Comparison of ENCODE assay signal across 9 cellular contexts in genomic region chr17:62705116-62705515, GRCh38.
DNase-seq lines count a peak whose midpoint lies in the region; ATAC-seq and TF ChIP-seq lines count a peak whose summit lies in the region.
"Had no signal": no experiment of that assay in that cellular context is flagged by ENCODE, and none has a peak within 500 bp of the region (broad histone marks: within the 10 kb centered on the region; RNA-seq: fewer than 3 reads in every experiment).

No MANE protein-coding gene starts in this region.

- intact Hi-C loops in activated CD8-positive, alpha-beta T cell treated with anti-CD3 and anti-CD28 coated beads for 36 hours (cut with micrococcal nuclease), result no loop called here
- intact Hi-C loops in prostate gland (cut with DNase I), result loop anchor here (10.0 kb wide), 1 partner anchor 110 kb away; no protein-coding TSS in a partner anchor

- peaks cover 4% of the 10 kb centered on the region for H3K9me3 Mint-ChIP-seq in activated CD8-positive, alpha-beta T cell treated with anti-CD3 and anti-CD28 coated beads for 36 hours
- no peaks in the 10 kb centered on the region for H3K9me3 Mint-ChIP-seq in activated CD8-positive, alpha-beta T cell treated with anti-CD3 and anti-CD28 coated beads, Interleukin-2, amount 10 ng/mL, durations not matched to agents 7 days and 5 days (ENCODE audit: insufficient read depth)
- H3K9me3 Mint-ChIP-seq in chondrocyte (ENCODE audit: low read depth), result peaks cover 12% of the 10 kb centered on the region

- no peak overlapping the region for H3K4me3 ChIP-seq in liver (ENCODE audit: low read depth in 1 of 3, low read length in 3 of 3)
- no peak overlapping the region for H3K4me3 ChIP-seq in prostate gland

- no peaks in the 10 kb centered on the region for H3K36me3 Mint-ChIP-seq in activated CD8-positive, alpha-beta T cell treated with anti-CD3 and anti-CD28 coated beads for 36 hours (ENCODE audit: low read depth)
- no peaks in the 10 kb centered on the region for H3K36me3 Mint-ChIP-seq in activated CD8-positive, alpha-beta T cell treated with anti-CD3 and anti-CD28 coated beads, Interleukin-2, amount 10 ng/mL, durations not matched to agents 7 days and 5 days (ENCODE audit: low read depth)
- peaks cover 2% of the 10 kb centered on the region for H3K36me3 Mint-ChIP-seq in chondrocyte (ENCODE audit: low read depth)

- POLR2A ChIA-PET in activated CD8-positive, alpha-beta T cell treated with anti-CD3 and anti-CD28 coated beads for 36 hours (lab: Charles Lee), result interaction anchor here (1.7 kb wide), 1 partner anchor 16 kb away, joined by 4 read pairs; no protein-coding TSS in a partner anchor
- POLR2A ChIA-PET in activated CD8-positive, alpha-beta T cell treated with anti-CD3 and anti-CD28 coated beads, Interleukin-2, amount 10 ng/mL, durations not matched to agents 7 days and 5 days (lab: Charles Lee), result no interaction called here

- WGBS in liver, result 26% methylated on average over 7 of the region's 7 CpGs
- 47% methylated on average over 7 of the region's 7 CpGs for WGBS in prostate gland

- TF ChIP-seq POLR2A in prostate gland (IDR thresholded peaks at IDR 0.05), result no peak

- peaks cover 20% of the 10 kb centered on the region for H3K27me3 Mint-ChIP-seq in activated CD8-positive, alpha-beta T cell treated with anti-CD3 and anti-CD28 coated beads for 36 hours
- peaks cover 31% of the 10 kb centered on the region for H3K27me3 Mint-ChIP-seq in activated CD8-positive, alpha-beta T cell treated with anti-CD3 and anti-CD28 coated beads, Interleukin-2, amount 10 ng/mL, durations not matched to agents 7 days and 5 days (ENCODE audit: low read depth)
- no peaks in the 10 kb centered on the region for H3K27me3 Mint-ChIP-seq in chondrocyte (ENCODE audit: low read depth)

- H3K36me3 ChIP-seq in liver (ENCODE audit: control insufficient read depth in 4 of 4, insufficient read depth in 3 of 4, low read depth in 1 of 4, low read length in 3 of 4) (no peaks in the 10 kb centered on the region), prostate gland (no peaks in the 10 kb centered on the region)

- peaks cover 17% of the 10 kb centered on the region for H3K4me1 Mint-ChIP-seq in activated CD8-positive, alpha-beta T cell treated with anti-CD3 and anti-CD28 coated beads for 36 hours (ENCODE audit: low read depth)
- peaks cover 11% of the 10 kb centered on the region for H3K4me1 Mint-ChIP-seq in activated CD8-positive, alpha-beta T cell treated with anti-CD3 and anti-CD28 coated beads, Interleukin-2, amount 10 ng/mL, durations not matched to agents 7 days and 5 days (ENCODE audit: low read depth)
- H3K4me1 Mint-ChIP-seq in chondrocyte (ENCODE audit: low read depth), result peaks cover 28% of the 10 kb centered on the region

- no peak overlapping the region for H3K27ac Mint-ChIP-seq in activated CD8-positive, alpha-beta T cell treated with anti-CD3 and anti-CD28 coated beads for 36 hours
- no peak overlapping the region for H3K27ac Mint-ChIP-seq in activated CD8-positive, alpha-beta T cell treated with anti-CD3 and anti-CD28 coated beads, Interleukin-2, amount 10 ng/mL, durations not matched to agents 7 days and 5 days
- peak overlapping the region; percentile 50 for H3K27ac Mint-ChIP-seq in chondrocyte (ENCODE audit: unreplicated experiment)

- DNase-seq in activated CD8-positive, alpha-beta T cell treated with anti-CD3 and anti-CD28 coated beads for 36 hours, result no peak
- DNase-seq in activated CD8-positive, alpha-beta T cell treated with anti-CD3 and anti-CD28 coated beads, Interleukin-2, amount 10 ng/mL, durations not matched to agents 7 days and 5 days, result no peak
- DNase-seq in chondrocyte (ENCODE audit: low spot score) (no peak), substantia nigra (lab: John Stamatoyannopoulos, UW) (peak in 5 of 49 donors; percentile 23 to 55 (median 42)), prostate gland (ENCODE audit: low spot score) (no peak), NOMO-1 (lab: John Stamatoyannopoulos, UW; ENCODE audit: unreplicated experiment in 2 of 2) (no peak)
- DNase-seq: OCI-M1 had no signal

- H3K9me3 ChIP-seq in liver (ENCODE audit: control insufficient read depth in 4 of 4, low read length in 3 of 4) (peaks cover 0 to 7% (median 3%) of the 10 kb centered on the region in 4 donors), prostate gland (no peaks in the 10 kb centered on the region)

- TF ChIP-seq RAD21 in liver (IDR thresholded peaks at IDR 0.05), result peak in 1 of 2 donors; percentile 9

- H3K27me3 ChIP-seq in liver (ENCODE audit: control insufficient read depth in 4 of 4, insufficient read depth in 4 of 4, low read length in 3 of 4) (peaks cover 0 to 11% (median under 1%) of the 10 kb centered on the region in 4 donors), prostate gland (replicated peaks; ENCODE audit: insufficient read depth) (no peaks in the 10 kb centered on the region)

- no peak overlapping the region for H3K9ac ChIP-seq in liver (ENCODE audit: low read depth in 1 of 2, low read length in 2 of 2)

- H3K4me3 Mint-ChIP-seq in activated CD8-positive, alpha-beta T cell treated with anti-CD3 and anti-CD28 coated beads for 36 hours, result peak overlapping the region; percentile 53
- no peak overlapping the region for H3K4me3 Mint-ChIP-seq in activated CD8-positive, alpha-beta T cell treated with anti-CD3 and anti-CD28 coated beads, Interleukin-2, amount 10 ng/mL, durations not matched to agents 7 days and 5 days
- H3K4me3 Mint-ChIP-seq in chondrocyte (ENCODE audit: unreplicated experiment), result peak overlapping the region; percentile 78

- H3K4me1 ChIP-seq in liver (ENCODE audit: control insufficient read depth in 4 of 4, insufficient read depth in 4 of 4, low read length in 3 of 4) (peaks cover 0 to 12% (median 8%) of the 10 kb centered on the region in 4 donors), prostate gland (replicated peaks) (peaks cover 5% of the 10 kb centered on the region)

- TF ChIP-seq CTCF in activated CD8-positive, alpha-beta T cell treated with anti-CD3 and anti-CD28 coated beads for 36 hours (IDR thresholded peaks at IDR 0.05), result no peak
- no peak for TF ChIP-seq CTCF in chondrocyte (IDR thresholded peaks at IDR 0.05)
- no peak for TF ChIP-seq CTCF in liver (IDR thresholded peaks at IDR 0.05; ENCODE audit: low read depth, low read length, missing input control)
- no peak for TF ChIP-seq CTCF in prostate gland (IDR thresholded peaks at IDR 0.05)

- CTCF ChIA-PET in activated CD8-positive, alpha-beta T cell treated with anti-CD3 and anti-CD28 coated beads for 36 hours (lab: Charles Lee), result interaction anchor here (1.4 kb wide), 1 partner anchor 264 kb away, joined by 4 read pairs; no protein-coding TSS in a partner anchor
- CTCF ChIA-PET in activated CD8-positive, alpha-beta T cell treated with anti-CD3 and anti-CD28 coated beads, Interleukin-2, amount 10 ng/mL, durations not matched to agents 7 days and 5 days (lab: Charles Lee), result interaction anchor here (0.7 to 1.3 kb wide), 3 partner anchors 32 to 917 kb away, joined by 3 read pairs; partner anchors contain the start of gene MAP3K3

- H3K27ac ChIP-seq in liver (ENCODE audit: low read depth in 1 of 2, low read length in 2 of 2) (peak overlapping the region in 1 of 2 donors; percentile 37), substantia nigra (ENCODE audit: low read depth, low read length, poor library complexity, severe bottlenecking) (peak overlapping the region; percentile 93), prostate gland (no peak overlapping the region)

- ATAC-seq in activated CD8-positive, alpha-beta T cell treated with anti-CD3 and anti-CD28 coated beads for 36 hours, result no peak
- ATAC-seq in activated CD8-positive, alpha-beta T cell treated with anti-CD3 and anti-CD28 coated beads, Interleukin-2, amount 10 ng/mL, durations not matched to agents 7 days and 5 days, result no peak
- ATAC-seq in HG03039 (IDR thresholded peaks at IDR 0.05; ENCODE audit: unreplicated experiment), result no peak

TF ChIP-seq in liver, 16 proteins besides CTCF, POLR2A, EP300 and RAD21:
- no peak for TF ChIP-seq MAX (IDR thresholded peaks at IDR 0.05)
- TF ChIP-seq RXRA (IDR thresholded peaks at IDR 0.05), result no peak
- TF ChIP-seq NR2F2 (IDR thresholded peaks at IDR 0.05), result peak; percentile 86
- no peak for TF ChIP-seq HNF4G (IDR thresholded peaks at IDR 0.05)
